In the genomic region with DNA sequence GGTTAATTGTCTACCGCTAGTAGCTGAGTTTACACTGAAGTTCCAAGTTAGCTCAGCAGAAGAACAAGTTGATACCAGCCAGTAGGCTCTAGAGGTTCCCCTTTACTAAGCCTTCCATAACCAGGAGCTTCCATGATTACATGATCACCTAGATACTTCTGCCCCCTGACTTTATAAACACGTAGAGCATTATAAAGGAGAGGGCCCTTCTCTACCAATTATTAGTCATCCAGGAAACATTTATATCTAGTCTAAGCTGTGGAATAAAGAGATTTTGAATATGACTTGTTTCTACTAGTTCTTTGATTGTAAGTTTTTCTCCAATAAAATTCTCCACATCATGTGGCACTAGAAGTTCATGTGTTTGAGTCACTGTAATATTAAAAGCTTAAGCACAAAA, we compare ENCODE assay signal across 1 cellular context.
TF ChIP-seq lines count a peak whose summit lies in the region.

No MANE protein-coding gene starts in this region.

TF ChIP-seq in GM23338, 12 proteins besides CTCF, POLR2A, EP300 and RAD21 (continued from another document):
- TF ChIP-seq, protein P1, sequence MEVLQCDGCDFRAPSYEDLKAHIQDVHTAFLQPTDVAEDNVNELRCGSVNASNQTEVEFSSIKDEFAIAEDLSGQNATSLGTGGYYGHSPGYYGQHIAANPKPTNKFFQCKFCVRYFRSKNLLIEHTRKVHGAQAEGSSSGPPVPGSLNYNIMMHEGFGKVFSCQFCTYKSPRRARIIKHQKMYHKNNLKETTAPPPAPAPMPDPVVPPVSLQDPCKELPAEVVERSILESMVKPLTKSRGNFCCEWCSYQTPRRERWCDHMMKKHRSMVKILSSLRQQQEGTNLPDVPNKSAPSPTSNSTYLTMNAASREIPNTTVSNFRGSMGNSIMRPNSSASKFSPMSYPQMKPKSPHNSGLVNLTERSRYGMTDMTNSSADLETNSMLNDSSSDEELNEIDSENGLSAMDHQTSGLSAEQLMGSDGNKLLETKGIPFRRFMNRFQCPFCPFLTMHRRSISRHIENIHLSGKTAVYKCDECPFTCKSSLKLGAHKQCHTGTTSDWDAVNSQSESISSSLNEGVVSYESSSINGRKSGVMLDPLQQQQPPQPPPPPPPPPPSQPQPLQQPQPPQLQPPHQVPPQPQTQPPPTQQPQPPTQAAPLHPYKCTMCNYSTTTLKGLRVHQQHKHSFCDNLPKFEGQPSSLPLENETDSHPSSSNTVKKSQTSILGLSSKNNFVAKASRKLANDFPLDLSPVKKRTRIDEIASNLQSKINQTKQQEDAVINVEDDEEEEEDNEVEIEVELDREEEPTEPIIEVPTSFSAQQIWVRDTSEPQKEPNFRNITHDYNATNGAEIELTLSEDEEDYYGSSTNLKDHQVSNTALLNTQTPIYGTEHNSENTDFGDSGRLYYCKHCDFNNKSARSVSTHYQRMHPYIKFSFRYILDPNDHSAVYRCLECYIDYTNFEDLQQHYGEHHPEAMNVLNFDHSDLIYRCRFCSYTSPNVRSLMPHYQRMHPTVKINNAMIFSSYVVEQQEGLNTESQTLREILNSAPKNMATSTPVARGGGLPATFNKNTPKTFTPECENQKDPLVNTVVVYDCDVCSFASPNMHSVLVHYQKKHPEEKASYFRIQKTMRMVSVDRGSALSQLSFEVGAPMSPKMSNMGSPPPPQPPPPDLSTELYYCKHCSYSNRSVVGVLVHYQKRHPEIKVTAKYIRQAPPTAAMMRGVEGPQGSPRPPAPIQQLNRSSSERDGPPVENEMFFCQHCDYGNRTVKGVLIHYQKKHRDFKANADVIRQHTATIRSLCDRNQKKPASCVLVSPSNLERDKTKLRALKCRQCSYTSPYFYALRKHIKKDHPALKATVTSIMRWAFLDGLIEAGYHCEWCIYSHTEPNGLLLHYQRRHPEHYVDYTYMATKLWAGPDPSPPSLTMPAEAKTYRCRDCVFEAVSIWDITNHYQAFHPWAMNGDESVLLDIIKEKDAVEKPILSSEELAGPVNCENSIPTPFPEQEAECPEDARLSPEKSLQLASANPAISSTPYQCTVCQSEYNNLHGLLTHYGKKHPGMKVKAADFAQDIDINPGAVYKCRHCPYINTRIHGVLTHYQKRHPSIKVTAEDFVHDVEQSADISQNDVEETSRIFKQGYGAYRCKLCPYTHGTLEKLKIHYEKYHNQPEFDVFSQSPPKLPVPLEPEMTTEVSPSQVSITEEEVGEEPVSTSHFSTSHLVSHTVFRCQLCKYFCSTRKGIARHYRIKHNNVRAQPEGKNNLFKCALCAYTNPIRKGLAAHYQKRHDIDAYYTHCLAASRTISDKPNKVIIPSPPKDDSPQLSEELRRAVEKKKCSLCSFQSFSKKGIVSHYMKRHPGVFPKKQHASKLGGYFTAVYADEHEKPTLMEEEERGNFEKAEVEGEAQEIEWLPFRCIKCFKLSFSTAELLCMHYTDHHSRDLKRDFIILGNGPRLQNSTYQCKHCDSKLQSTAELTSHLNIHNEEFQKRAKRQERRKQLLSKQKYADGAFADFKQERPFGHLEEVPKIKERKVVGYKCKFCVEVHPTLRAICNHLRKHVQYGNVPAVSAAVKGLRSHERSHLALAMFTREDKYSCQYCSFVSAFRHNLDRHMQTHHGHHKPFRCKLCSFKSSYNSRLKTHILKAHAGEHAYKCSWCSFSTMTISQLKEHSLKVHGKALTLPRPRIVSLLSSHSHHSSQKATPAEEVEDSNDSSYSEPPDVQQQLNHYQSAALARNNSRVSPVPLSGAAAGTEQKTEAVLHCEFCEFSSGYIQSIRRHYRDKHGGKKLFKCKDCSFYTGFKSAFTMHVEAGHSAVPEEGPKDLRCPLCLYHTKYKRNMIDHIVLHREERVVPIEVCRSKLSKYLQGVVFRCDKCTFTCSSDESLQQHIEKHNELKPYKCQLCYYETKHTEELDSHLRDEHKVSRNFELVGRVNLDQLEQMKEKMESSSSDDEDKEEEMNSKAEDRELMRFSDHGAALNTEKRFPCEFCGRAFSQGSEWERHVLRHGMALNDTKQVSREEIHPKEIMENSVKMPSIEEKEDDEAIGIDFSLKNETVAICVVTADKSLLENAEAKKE (CRISPR knock-in tag; IDR thresholded peaks at IDR 0.05): no peak
- TF ChIP-seq ZNF114 (CRISPR knock-in tag; IDR thresholded peaks at IDR 0.05) (no peak), POLR2AphosphoS5 (IDR thresholded peaks at IDR 0.05; ENCODE audit: low read depth) (no peak), STAT1 (IDR thresholded peaks at IDR 0.05; ENCODE audit: unreplicated experiment) (no peak), JUNB (IDR thresholded peaks at IDR 0.05; ENCODE audit: unreplicated experiment) (no peak)
